Comparison of ENCODE assay signal across 9 cellular contexts in the genomic region with DNA sequence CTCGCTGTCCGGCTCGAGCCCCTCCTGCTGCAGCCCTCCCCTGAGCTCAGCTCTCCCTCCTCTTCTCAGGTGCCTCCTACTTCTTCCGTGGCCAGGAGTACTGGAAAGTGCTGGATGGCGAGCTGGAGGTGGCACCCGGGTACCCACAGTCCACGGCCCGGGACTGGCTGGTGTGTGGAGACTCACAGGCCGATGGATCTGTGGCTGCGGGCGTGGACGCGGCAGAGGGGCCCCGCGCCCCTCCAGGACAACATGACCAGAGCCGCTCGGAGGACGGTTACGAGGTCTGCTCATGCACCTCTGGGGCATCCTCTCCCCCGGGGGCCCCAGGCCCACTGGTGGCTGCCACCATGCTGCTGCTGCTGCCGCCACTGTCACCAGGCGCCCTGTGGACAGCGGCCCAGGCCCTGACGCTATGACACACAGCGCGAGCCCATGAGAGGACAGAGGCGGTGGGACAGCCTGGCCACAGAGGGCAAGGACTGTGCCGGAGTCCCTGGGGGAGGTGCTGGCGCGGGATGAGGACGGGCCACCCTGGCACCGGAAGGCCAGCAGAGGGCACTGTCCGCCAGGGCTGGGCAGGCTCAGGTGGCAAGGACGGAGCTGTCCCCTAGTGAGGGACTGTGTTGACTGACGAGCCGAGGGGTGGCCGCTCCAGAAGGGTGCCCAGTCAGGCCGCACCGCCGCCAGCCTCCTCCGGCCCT. TPM values are rescaled to one million over a fixed set of nuclear protein-coding genes. Genes with fewer than 3 reads are reported as not detected.
A peak's percentile ranks its signal among the peaks of the same experiment; 100 is the strongest.
DNase-seq lines count a peak whose midpoint lies in the region; ATAC-seq and TF ChIP-seq lines count a peak whose summit lies in the region.
"Had no signal": no experiment of that assay in that cellular context is flagged by ENCODE, and none has a peak within 500 bp of the region (broad histone marks: within the 10 kb centered on the region; RNA-seq: fewer than 3 reads in every experiment).

No MANE protein-coding gene starts in this region.

- peak; percentile 18 for DNase-seq in left cardiac atrium
- no peak for DNase-seq in left ventricle myocardium inferior
- peak; percentile 67 for DNase-seq in WTC11 (ENCODE audit: low spot score)
- peak; percentile 59 for DNase-seq in kidney tubule cell (ENCODE audit: low spot score)
- no peak for DNase-seq in vagina (ENCODE audit: extremely low spot score in 2 of 2)
- no peak for DNase-seq in HFFc6
- DNase-seq in activated CD8-positive, alpha-beta memory T cell treated with anti-CD3 and anti-CD28 coated beads, Interleukin-2, amount 50 U/mL, for 4 hours, result no peak

- H3K27me3 Mint-ChIP-seq in WTC11 (ENCODE audit: low read depth) (peaks cover 1% of the 10 kb centered on the region; the same call in 1 of the 2 replicates), HFFc6 (ENCODE audit: insufficient read depth) (peaks cover under 1% of the 10 kb centered on the region)

- intact Hi-C loops in left cardiac atrium (cut with DNase I) (no loop called here), left ventricle myocardium inferior (cut with micrococcal nuclease) (no loop called here), vagina (cut with DNase I) (no loop called here)

- no peak overlapping the region for H3K27ac ChIP-seq in left ventricle myocardium inferior (replicated peaks)
- no peak overlapping the region for H3K27ac ChIP-seq in vagina
- H3K27ac ChIP-seq: neutrophil had no signal

- peaks cover 14% of the 10 kb centered on the region for H3K36me3 Mint-ChIP-seq in WTC11
- H3K36me3 Mint-ChIP-seq in HFFc6 (ENCODE audit: low read depth), result no peaks in the 10 kb centered on the region; the same call in 1 of the 2 replicates

- H3K9me3 Mint-ChIP-seq in WTC11, result no peaks in the 10 kb centered on the region
- H3K9me3 Mint-ChIP-seq in HFFc6, result no peaks in the 10 kb centered on the region

- peaks cover 4% of the 10 kb centered on the region for H3K4me1 Mint-ChIP-seq in WTC11
- H3K4me1 Mint-ChIP-seq in HFFc6 (ENCODE audit: low read depth), result peaks cover 6% of the 10 kb centered on the region; the same call in 1 of the 2 replicates

- H3K4me3 ChIP-seq in left ventricle myocardium inferior (no peak overlapping the region), vagina (no peak overlapping the region)

- TF ChIP-seq POLR2A in vagina (IDR thresholded peaks at IDR 0.05), result no peak

- CTCF ChIA-PET in WTC11 (lab: Charles Lee), result interaction anchor here (0.6 to 1.5 kb wide), 13 partner anchors 12 to 151 kb away, joined by 3 to 8 read pairs (median 3); a partner anchor contains a TSS

- H3K4me1 ChIP-seq in left ventricle myocardium inferior (no peaks in the 10 kb centered on the region), vagina (peaks cover 11% of the 10 kb centered on the region)

- H3K36me3 ChIP-seq in left ventricle myocardium inferior, result no peaks in the 10 kb centered on the region
- no peaks in the 10 kb centered on the region for H3K36me3 ChIP-seq in vagina
- H3K36me3 ChIP-seq: neutrophil had no signal

- H3K9me3 ChIP-seq in left ventricle myocardium inferior (replicated peaks) (no peaks in the 10 kb centered on the region), vagina (no peaks in the 10 kb centered on the region)
- H3K9me3 ChIP-seq: neutrophil had no signal

- no peak for ATAC-seq in left cardiac atrium
- ATAC-seq in WTC11, result peak; percentile 58
- ATAC-seq in HG02798 (IDR thresholded peaks at IDR 0.05; ENCODE audit: poor library complexity, unreplicated experiment), result no peak

- H3K27ac Mint-ChIP-seq in WTC11 (no peak overlapping the region), HFFc6 (no peak overlapping the region)

- TF ChIP-seq CTCF in left ventricle myocardium inferior (IDR thresholded peaks at IDR 0.05; ENCODE audit: borderline replicate concordance) (no peak), WTC11 (IDR thresholded peaks at IDR 0.05) (peak; percentile 38), vagina (IDR thresholded peaks at IDR 0.05) (peak in 2 of 3 experiments; percentile 30 to 69), HFFc6 (IDR thresholded peaks at IDR 0.05) (no peak)

- H3K4me3 Mint-ChIP-seq in WTC11 (no peak overlapping the region), HFFc6 (no peak overlapping the region)

- POLR2A ChIA-PET in WTC11 (lab: Charles Lee), result no interaction called here

- H3K27me3 ChIP-seq in left ventricle myocardium inferior (ENCODE audit: low read depth) (peaks cover 59% of the 10 kb centered on the region), vagina (no peaks in the 10 kb centered on the region)
- H3K27me3 ChIP-seq: neutrophil had no signal

TF ChIP-seq in WTC11, 78 proteins besides CTCF, POLR2A, EP300 and RAD21:
- TF ChIP-seq ZNF317 (CRISPR knock-in tag; IDR thresholded peaks at IDR 0.05; ENCODE audit: borderline replicate concordance, low read depth) (peak; percentile 75), NR3C1 (CRISPR knock-in tag; conservative IDR thresholded peaks at IDR 0.05; ENCODE audit: low read depth) (no peak), RORB (CRISPR knock-in tag; IDR thresholded peaks at IDR 0.05) (no peak), CREM (CRISPR knock-in tag; IDR thresholded peaks at IDR 0.05) (no peak), ETV6 (CRISPR knock-in tag; IDR thresholded peaks at IDR 0.05) (peak; percentile 16; the same call in 1 of the 2 replicates), FOXP1 (CRISPR knock-in tag; IDR thresholded peaks at IDR 0.05; ENCODE audit: borderline replicate concordance) (0 out of 2 replicates have a peak, but pooled peaks have one; percentile 57)
- TF ChIP-seq, protein P1, sequence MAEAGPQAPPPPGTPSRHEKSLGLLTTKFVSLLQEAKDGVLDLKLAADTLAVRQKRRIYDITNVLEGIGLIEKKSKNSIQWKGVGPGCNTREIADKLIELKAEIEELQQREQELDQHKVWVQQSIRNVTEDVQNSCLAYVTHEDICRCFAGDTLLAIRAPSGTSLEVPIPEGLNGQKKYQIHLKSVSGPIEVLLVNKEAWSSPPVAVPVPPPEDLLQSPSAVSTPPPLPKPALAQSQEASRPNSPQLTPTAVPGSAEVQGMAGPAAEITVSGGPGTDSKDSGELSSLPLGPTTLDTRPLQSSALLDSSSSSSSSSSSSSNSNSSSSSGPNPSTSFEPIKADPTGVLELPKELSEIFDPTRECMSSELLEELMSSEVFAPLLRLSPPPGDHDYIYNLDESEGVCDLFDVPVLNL (CRISPR knock-in tag; IDR thresholded peaks at IDR 0.05; ENCODE audit: borderline replicate concordance, low read depth), result no peak
- TF ChIP-seq, protein P2, sequence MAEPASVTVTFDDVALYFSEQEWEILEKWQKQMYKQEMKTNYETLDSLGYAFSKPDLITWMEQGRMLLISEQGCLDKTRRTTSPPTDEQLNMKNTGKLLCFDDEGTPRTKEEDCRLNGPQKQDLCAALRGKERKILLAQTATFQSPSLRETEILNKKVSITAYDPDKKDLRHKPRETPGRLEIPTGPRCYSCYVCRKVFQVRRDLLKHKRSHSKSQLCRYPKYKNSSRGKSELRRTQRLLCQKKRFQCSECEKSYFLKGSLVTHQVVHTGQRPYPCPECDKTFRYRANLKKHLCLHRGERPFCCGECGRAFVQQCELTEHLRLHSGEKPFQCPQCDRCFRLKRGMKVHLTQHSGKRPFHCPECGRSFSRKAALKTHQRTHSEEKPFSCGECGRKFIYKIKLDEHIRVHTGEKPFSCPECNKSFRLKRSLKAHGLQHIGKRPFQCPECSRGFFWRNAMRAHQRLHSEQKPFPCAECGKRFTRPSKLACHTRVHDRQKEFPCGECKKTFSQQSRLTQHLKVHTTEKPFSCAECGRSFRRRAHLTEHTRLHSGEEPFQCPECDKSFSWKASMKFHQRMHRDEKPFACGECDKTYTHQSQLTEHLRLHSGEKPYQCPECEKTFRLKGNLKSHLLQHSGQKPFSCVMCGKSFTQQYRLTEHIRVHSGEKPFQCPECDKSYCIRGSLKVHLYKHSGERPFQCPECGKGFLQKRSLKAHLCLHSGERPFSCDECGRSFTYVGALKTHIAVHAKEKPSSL (CRISPR knock-in tag; conservative IDR thresholded peaks at IDR 0.05), result no peak
- TF ChIP-seq, protein P3, sequence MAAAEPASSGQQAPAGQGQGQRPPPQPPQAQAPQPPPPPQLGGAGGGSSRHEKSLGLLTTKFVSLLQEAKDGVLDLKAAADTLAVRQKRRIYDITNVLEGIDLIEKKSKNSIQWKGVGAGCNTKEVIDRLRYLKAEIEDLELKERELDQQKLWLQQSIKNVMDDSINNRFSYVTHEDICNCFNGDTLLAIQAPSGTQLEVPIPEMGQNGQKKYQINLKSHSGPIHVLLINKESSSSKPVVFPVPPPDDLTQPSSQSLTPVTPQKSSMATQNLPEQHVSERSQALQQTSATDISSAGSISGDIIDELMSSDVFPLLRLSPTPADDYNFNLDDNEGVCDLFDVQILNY (CRISPR knock-in tag; IDR thresholded peaks at IDR 0.05), result no peak
TF ChIP-seq in WTC11: peak in this region for 3.

RNA-seq across cellular contexts. Expression of a gene that starts 22.8 kb away (rescaled TPM):
- total RNA-seq in left cardiac atrium (1 to 10 TPM; 1.7 to 2.4 TPM), left ventricle myocardium inferior (0.77 TPM), WTC11 (2021) (58.8 to 67.1 TPM (median 62.1 TPM) in 3 replicates), vagina (5.2 TPM)
- total RNA-seq in HFFc6 (2021; fragmentation: NEBNext Ultra II Directional; extraction: Animal tissue kit (Norgen Biotek cat#: 25700)), result 10 to 100 TPM; 23.9 to 31.5 (median 26.6) TPM

RNA-seq across cellular contexts. Expression of a gene that starts 43.4 kb away (rescaled TPM):
- 10 to 100 TPM; 27.6 to 34.5 TPM for total RNA-seq in left cardiac atrium
- 57.4 TPM for total RNA-seq in left ventricle myocardium inferior
- total RNA-seq in WTC11 (2021), result 55.5 to 67.8 TPM (median 62.5 TPM) in 3 replicates
- total RNA-seq in vagina, result 33.1 TPM
- 10 to 100 TPM; 21.4 to 35.0 (median 25.5) TPM for total RNA-seq in HFFc6 (2021; fragmentation: NEBNext Ultra II Directional; extraction: Animal tissue kit (Norgen Biotek cat#: 25700))

Comparison
In these comparisons a context has a peak if more than half of its experiments do, and no peak if none do; other contexts are left out.
1. DNase-seq: peak in left cardiac atrium (single experiment), WTC11 (single experiment) and kidney tubule cell (single experiment); none in left ventricle myocardium inferior (single experiment), vagina (0 of 2), HFFc6 (single experiment) and activated CD8-positive, alpha-beta memory T cell treated with anti-CD3 and anti-CD28 coated beads, Interleukin-2, amount 50 U/mL, for 4 hours (single experiment).
2. CTCF ChIP-seq: peak in WTC11 (single experiment) and vagina (2 of 3); none in left ventricle myocardium inferior (single experiment) and HFFc6 (single experiment).